8 cellular contexts compared by ENCODE assay signal in genomic region chr2:201260302-201260800, GRCh38. TPM values are rescaled to one million over a fixed set of nuclear protein-coding genes. Genes with fewer than 3 reads are reported as not detected.
DNase-seq lines count a peak whose midpoint lies in the region; ATAC-seq and TF ChIP-seq lines count a peak whose summit lies in the region.

Gene CASP8, plus strand, starts transcription at chr2:201260536. Its CDS starts 5,951 bp downstream, at chr2:201266487.

- TF ChIP-seq POLR2A in GM18951 (IDR thresholded peaks at IDR 0.05; ENCODE audit: extremely low read depth, insufficient read depth, insufficient read length) (peak; percentile 16), NB4 (IDR thresholded peaks at IDR 0.05; ENCODE audit: extremely low read depth, insufficient read length) (peak; percentile 73)

- 58 to 63% methylated on average over 10 of the region's 10 CpGs for WGBS in esophagus, 2 donors

- H3K27me3 ChIP-seq in esophagus (ENCODE audit: control insufficient read depth in 1 of 2, insufficient read depth in 2 of 2, low read length in 2 of 2): no peaks in the 10 kb centered on the region

- POLR2A ChIA-PET in activated CD8-positive, alpha-beta T cell treated with anti-CD3 and anti-CD28 coated beads, Interleukin-2, amount 10 ng/mL, durations not matched to agents 7 days and 5 days (lab: Charles Lee): interaction anchor here (0.6 to 13.5 kb wide), 27 partner anchors 9 to 1006 kb away, joined by 3 to 221 read pairs (median 5); partner anchors contain the start of genes CASP10, CFLAR, CLK1 and NIF3L1

- H3K4me3 Mint-ChIP-seq in activated CD8-positive, alpha-beta T cell treated with anti-CD3 and anti-CD28 coated beads, Interleukin-2, amount 10 ng/mL, durations not matched to agents 7 days and 5 days: peak within 1 kb of the TSS; percentile 92

- peaks cover 0 to 3% of the 10 kb centered on the region in 2 donors for H3K36me3 ChIP-seq in esophagus (ENCODE audit: control insufficient read depth in 2 of 2, insufficient read depth in 2 of 2, low read length in 1 of 2)

- no peaks in the 10 kb centered on the region for H3K9me3 ChIP-seq in esophagus (ENCODE audit: control insufficient read depth in 2 of 2, insufficient read depth in 1 of 2, low read depth in 1 of 2, low read length in 1 of 2)

- DNase-seq in NB4 (ENCODE audit: low read depth): peak; percentile 95
- peak; percentile 83 for DNase-seq in activated CD8-positive, alpha-beta T cell treated with anti-CD3 and anti-CD28 coated beads, Interleukin-2, amount 10 ng/mL, durations not matched to agents 7 days and 5 days
- DNase-seq in omental fat pad (ENCODE audit: low spot score): no peak
- DNase-seq in dedifferentiated amniotic fluid mesenchymal stem cell (ENCODE audit: extremely low spot score): no peak
- DNase-seq in AG08396 (ENCODE audit: low spot score): no peak

- peaks cover 0 to 8% of the 10 kb centered on the region in 2 donors for H3K4me1 ChIP-seq in esophagus (ENCODE audit: control insufficient read depth in 2 of 2, insufficient read depth in 2 of 2, low read length in 1 of 2)

- H3K4me1 Mint-ChIP-seq in activated CD8-positive, alpha-beta T cell treated with anti-CD3 and anti-CD28 coated beads, Interleukin-2, amount 10 ng/mL, durations not matched to agents 7 days and 5 days (ENCODE audit: low read depth): peaks cover 74% of the 10 kb centered on the region

- peak within 1 kb of the TSS; percentile 96 for H3K27ac Mint-ChIP-seq in activated CD8-positive, alpha-beta T cell treated with anti-CD3 and anti-CD28 coated beads, Interleukin-2, amount 10 ng/mL, durations not matched to agents 7 days and 5 days

- no peaks in the 10 kb centered on the region for H3K27me3 Mint-ChIP-seq in activated CD8-positive, alpha-beta T cell treated with anti-CD3 and anti-CD28 coated beads, Interleukin-2, amount 10 ng/mL, durations not matched to agents 7 days and 5 days (ENCODE audit: low read depth)

- TF ChIP-seq CTCF in NB4 (IDR thresholded peaks at IDR 0.05; ENCODE audit: low read depth, low read length) (no peak), omental fat pad (IDR thresholded peaks at IDR 0.05) (no peak)

- ATAC-seq in activated CD8-positive, alpha-beta T cell treated with anti-CD3 and anti-CD28 coated beads, Interleukin-2, amount 10 ng/mL, durations not matched to agents 7 days and 5 days: peak; percentile 44
- ATAC-seq in omental fat pad (ENCODE audit: low FRiP score) (no peak), HG03342 (IDR thresholded peaks at IDR 0.05; ENCODE audit: unreplicated experiment) (no peak)

- peak within 1 kb of the TSS; percentile 87 to 95 for H3K27ac ChIP-seq in esophagus (ENCODE audit: low read depth in 2 of 2, low read length in 1 of 2)

- H3K4me3 ChIP-seq in NB4 (ENCODE audit: low read depth, low read length) (peak within 1 kb of the TSS; percentile 83), esophagus (ENCODE audit: low read depth in 1 of 2, low read length in 2 of 2) (peak within 1 kb of the TSS; percentile 32 to 70)

- H3K9me3 Mint-ChIP-seq in activated CD8-positive, alpha-beta T cell treated with anti-CD3 and anti-CD28 coated beads, Interleukin-2, amount 10 ng/mL, durations not matched to agents 7 days and 5 days (ENCODE audit: insufficient read depth): no peaks in the 10 kb centered on the region

- in situ Hi-C loops in GM18951 (cut with MboI; ENCODE audit: low sequenced_read_pairs, unreplicated experiment): no loop called here

- peaks cover 30% of the 10 kb centered on the region for H3K36me3 Mint-ChIP-seq in activated CD8-positive, alpha-beta T cell treated with anti-CD3 and anti-CD28 coated beads, Interleukin-2, amount 10 ng/mL, durations not matched to agents 7 days and 5 days (ENCODE audit: low read depth)

- CTCF ChIA-PET in activated CD8-positive, alpha-beta T cell treated with anti-CD3 and anti-CD28 coated beads, Interleukin-2, amount 10 ng/mL, durations not matched to agents 7 days and 5 days (lab: Charles Lee): interaction anchor here (1.0 to 5.9 kb wide), 11 partner anchors 9 to 143 kb away, joined by 3 to 100 read pairs (median 6); partner anchors contain the start of gene CASP10

RNA-seq across cellular contexts. Expression of gene CASP8, which starts in this region (rescaled TPM):
- 10 to 100 TPM; 62.7 to 63.2 TPM for total RNA-seq in activated CD8-positive, alpha-beta T cell treated with anti-CD3 and anti-CD28 coated beads, Interleukin-2, amount 10 ng/mL, durations not matched to agents 7 days and 5 days
- 10 to 100 TPM; 12.8 to 19.6 TPM for polyA plus RNA-seq in esophagus
- 10 to 100 TPM; 22.9 to 31.4 (median 26.5) TPM for total RNA-seq in omental fat pad

Comparison
In these comparisons a context has a peak if more than half of its experiments do, and no peak if none do; other contexts are left out.
1. DNase-seq: peak in NB4 (single experiment) and activated CD8-positive, alpha-beta T cell treated with anti-CD3 and anti-CD28 coated beads, Interleukin-2, amount 10 ng/mL, durations not matched to agents 7 days and 5 days (single experiment); none in omental fat pad (single experiment), dedifferentiated amniotic fluid mesenchymal stem cell (single experiment) and AG08396 (single experiment).